Comparison of ENCODE assay signal across 8 cellular contexts in genomic region chr18:79528846-79529245, GRCh38.
DNase-seq lines count a peak whose midpoint lies in the region; ATAC-seq and TF ChIP-seq lines count a peak whose summit lies in the region.

No MANE protein-coding gene starts in this region.

- peak; percentile 49 for DNase-seq in NCI-H510A treated with DMSO at 0.1 percent for 48 hours (lab: John Stamatoyannopoulos, UW)
- no peak for DNase-seq in NCI-H510A (lab: John Stamatoyannopoulos, UW)
- DNase-seq in LoVo (ENCODE audit: low spot score) = peak; percentile 27
- DNase-seq in T-helper 2 cell = peak in 4 of 5 experiments; percentile 44 to 64 (median 56)
- DNase-seq in astrocyte of the cerebellum (ENCODE audit: low read depth) = peak; percentile 62
- DNase-seq in hippocampal formation (lab: John Stamatoyannopoulos, UW) = peak; percentile 24 to 53
- DNase-seq in stimulated activated CD4-positive, alpha-beta T cell treated with anti-CD3 and anti-CD28 coated beads, Interleukin-12 subunit alpha, Interleukin-12 subunit beta, amount 100 ng/mL, for 24 hours (ENCODE audit: low read depth in 2 of 2) = peak; percentile 54 to 76

- H3K4me3 ChIP-seq in astrocyte of the cerebellum (ENCODE audit: low read depth, low read length) = no peak overlapping the region

- in situ Hi-C loops in astrocyte of the cerebellum (cut with HindIII; ENCODE audit: low sequenced_read_pairs) = no loop called here

- peak; percentile 94 for TF ChIP-seq CTCF in astrocyte of the cerebellum (IDR thresholded peaks at IDR 0.05; ENCODE audit: low read depth, low read length, missing control alignments)

- ATAC-seq in GM21423 (IDR thresholded peaks at IDR 0.05; ENCODE audit: unreplicated experiment) = no peak
